In the genomic region with DNA sequence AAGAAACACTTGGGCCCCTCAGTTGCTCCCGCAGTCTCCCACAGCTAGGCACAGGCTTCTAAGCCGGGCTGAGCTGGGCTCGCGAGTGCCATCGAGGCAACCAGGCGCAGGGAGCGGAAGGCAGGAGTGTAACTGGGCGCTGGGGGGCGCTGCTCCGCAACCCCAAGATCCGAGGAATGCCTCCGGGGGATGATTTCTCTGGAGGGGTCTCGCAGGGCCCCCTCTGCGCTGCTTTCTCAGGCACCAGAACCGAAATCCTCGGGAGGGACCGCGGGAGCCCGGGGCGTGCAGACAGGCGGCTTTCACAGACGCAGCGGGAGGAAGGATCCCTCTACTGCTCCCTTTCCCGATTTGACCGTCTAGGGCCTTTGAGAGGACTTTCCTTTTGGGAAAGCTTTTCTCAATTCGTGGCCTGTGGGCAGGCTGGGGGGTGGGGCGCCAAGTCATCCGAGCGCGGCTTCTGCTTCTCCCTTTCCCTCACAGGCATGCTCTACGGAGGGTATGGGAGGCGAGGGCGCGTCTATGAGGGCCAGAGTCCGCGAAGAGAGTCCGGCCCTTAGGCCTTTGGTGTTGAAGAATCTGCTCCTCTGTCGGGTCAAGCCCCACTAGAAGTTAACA, we compare ENCODE assay signal across 19 cellular contexts. TPM values are rescaled to one million over a fixed set of nuclear protein-coding genes. Genes with fewer than 3 reads are reported as not detected.
DNase-seq lines count a peak whose midpoint lies in the region; ATAC-seq, FAIRE-seq and TF ChIP-seq lines count a peak whose summit lies in the region.
"Had no signal": no experiment of that assay in that cellular context is flagged by ENCODE, and none has a peak within 500 bp of the region (broad histone marks: within the 10 kb centered on the region; RNA-seq: fewer than 3 reads in every experiment).

No MANE protein-coding gene starts in this region.

- TF ChIP-seq CTCF in GM23338 (conservative IDR thresholded peaks at IDR 0.05; ENCODE audit: low read depth in 2 of 2) (peak; percentile 70 to 72), H1 (IDR thresholded peaks at IDR 0.05; ENCODE audit: control extremely low read depth in 1 of 3, insufficient read depth in 1 of 3, low read depth in 1 of 3, low read length in 3 of 3) (peak in 2 of 3 experiments; percentile 75 to 84; a peak in 3 of 4 replicates), left lung (IDR thresholded peaks at IDR 0.05) (no peak), RWPE1 (conservative IDR thresholded peaks at IDR 0.05; ENCODE audit: low read depth) (no peak)

- peak overlapping the region; percentile 58 for H3K4me3 ChIP-seq in GM23338
- H3K4me3 ChIP-seq in H1 (ENCODE audit: extremely low read depth in 1 of 4, insufficient read depth in 2 of 4, low read depth in 3 of 4, low read length in 4 of 4), result peak overlapping the region in 1 of 4 experiments; percentile 52; a peak in 2 of 8 replicates
- peak overlapping the region in 1 of 2 donors; percentile 34 for H3K4me3 ChIP-seq in left lung
- H3K4me3 ChIP-seq: BLaER1 had no signal

- peaks cover 97% of the 10 kb centered on the region for H3K27me3 Mint-ChIP-seq in GM23338 (ENCODE audit: insufficient read depth, low read depth, poor library complexity)
- H3K27me3 Mint-ChIP-seq in stimulated activated naive B cell treated with anti-CD40 and anti-IgM and Interleukin-4, amounts not matched to agents 10 μg/mL and 1 μg/mL and 100 μg/mL, for 72 hours, result peaks cover 76 to 96% of the 10 kb centered on the region in 2 donors

- H4K8ac ChIP-seq in H1 (ENCODE audit: extremely low read depth, insufficient read depth, low read length), result no peak overlapping the region

- peaks cover 27% of the 10 kb centered on the region for H3K4me1 Mint-ChIP-seq in GM23338
- peaks cover 11 to 20% of the 10 kb centered on the region in 2 donors for H3K4me1 Mint-ChIP-seq in stimulated activated naive B cell treated with anti-CD40 and anti-IgM and Interleukin-4, amounts not matched to agents 10 μg/mL and 1 μg/mL and 100 μg/mL, for 72 hours

- H3K4me1 ChIP-seq in GM23338 (ENCODE audit: insufficient read depth) (peaks cover 37% of the 10 kb centered on the region), H1 (replicated peaks in 1 of 4; ENCODE audit: control insufficient read depth in 3 of 4, insufficient read depth in 4 of 4, low read length in 3 of 4) (peaks cover 0 to 13% (median 11%) of the 10 kb centered on the region in 4 experiments; a peak in 6 of 7 replicates), left lung (peaks cover 6 to 14% of the 10 kb centered on the region in 2 donors)
- H3K4me1 ChIP-seq: BLaER1 had no signal

- H3K79me2 ChIP-seq in GM23338 (replicated peaks; ENCODE audit: insufficient read depth) (no peaks in the 10 kb centered on the region), H1 (ENCODE audit: control insufficient read depth in 1 of 2, insufficient read depth in 2 of 2, low read length in 2 of 2) (no peaks in the 10 kb centered on the region)

- H3K4ac ChIP-seq in H1 (replicated peaks; ENCODE audit: insufficient read length, low read depth, low read length), result no peak overlapping the region

- H3K9me3 ChIP-seq in H1 (ENCODE audit: insufficient read depth in 2 of 2, low read depth in 1 of 2, low read length in 1 of 2) (no peaks in the 10 kb centered on the region), left lung (no peaks in the 10 kb centered on the region)

- CTCF ChIA-PET in H1 (lab: Charles Lee; ENCODE audit: partially characterized antibody) (interaction anchor here (0.7 to 11.9 kb wide), 67 partner anchors 9 to 1067 kb away, joined by 3 to 395 read pairs (median 5); partner anchors contain the start of genes NKX2-8 and PAX9), RWPE1 (lab: Yijun Ruan, JAX) (interaction anchor here (0.6 to 1.7 kb wide), 6 partner anchors 10 to 674 kb away, joined by 3 to 7 read pairs (median 4); no protein-coding TSS in a partner anchor)

- no peak overlapping the region for H3K14ac ChIP-seq in H1 (ENCODE audit: insufficient read length)

- no peak overlapping the region for H2BK15ac ChIP-seq in H1 (ENCODE audit: low read length)

- WGBS in H1 (ENCODE audit: extremely low coverage in 1 of 2, insufficient coverage in 1 of 2, insufficient read length in 1 of 2, insufficient replicate concordance in 2 of 2, low coverage in 1 of 2, low lambda C conversion rate in 2 of 2, missing lambda C conversion rate in 1 of 2), 2 experiments, result 11% methylated on average over 38 of the region's 38 CpGs; no CpG with 5 or more reads in 1 of the 2 experiments

- peaks cover 6% of the 10 kb centered on the region for H3K9me3 Mint-ChIP-seq in GM23338
- H3K9me3 Mint-ChIP-seq in stimulated activated naive B cell treated with anti-CD40 and anti-IgM and Interleukin-4, amounts not matched to agents 10 μg/mL and 1 μg/mL and 100 μg/mL, for 72 hours, result peaks cover 8 to 15% of the 10 kb centered on the region in 2 donors

- no peak for TF ChIP-seq POLR2A in H1 (IDR thresholded peaks at IDR 0.05; ENCODE audit: control extremely low read depth in 1 of 2, low read depth in 2 of 2, low read length in 2 of 2)

- H3K27ac ChIP-seq in GM23338 (ENCODE audit: low read depth), result no peak overlapping the region
- no peak overlapping the region for H3K27ac ChIP-seq in H1 (ENCODE audit: low read depth, low read length)
- H3K27ac ChIP-seq in left lung, result peak overlapping the region; percentile 46 to 94
- H3K27ac ChIP-seq in RWPE1, result no peak overlapping the region
- H3K27ac ChIP-seq: BLaER1 had no signal

- ATAC-seq in GM23338 (peak; percentile 12), left lung (peak; percentile 11)
- no peak for ATAC-seq in stimulated activated naive B cell treated with anti-CD40 and anti-IgM and Interleukin-4, amounts not matched to agents 10 μg/mL and 1 μg/mL and 100 μg/mL, for 72 hours (replicated peaks)

- H4K20me1 ChIP-seq in GM23338 (replicated peaks; ENCODE audit: insufficient read depth) (peaks cover 19% of the 10 kb centered on the region), H1 (replicated peaks in 1 of 2; ENCODE audit: control insufficient read depth in 1 of 2, insufficient read depth in 2 of 2, low read length in 2 of 2) (peaks cover 25 to 27% of the 10 kb centered on the region in 2 experiments)
- H4K20me1 ChIP-seq: BLaER1 had no signal

- H2BK5ac ChIP-seq in H1 (ENCODE audit: low read depth, low read length), result no peak overlapping the region

- no peak overlapping the region for H3K56ac ChIP-seq in H1 (replicated peaks; ENCODE audit: insufficient read length, low read depth, low read length)

- H3K36me3 Mint-ChIP-seq in GM23338 (ENCODE audit: low read depth), result no peaks in the 10 kb centered on the region; the same call in 2 of the 3 replicates
- peaks cover 0 to 5% of the 10 kb centered on the region in 2 donors for H3K36me3 Mint-ChIP-seq in stimulated activated naive B cell treated with anti-CD40 and anti-IgM and Interleukin-4, amounts not matched to agents 10 μg/mL and 1 μg/mL and 100 μg/mL, for 72 hours

- no peak for TF ChIP-seq EP300 in H1 (IDR thresholded peaks at IDR 0.05; ENCODE audit: borderline replicate concordance in 1 of 2, low read depth in 2 of 2, low read length in 2 of 2)

- no peak overlapping the region for H3K18ac ChIP-seq in H1 (ENCODE audit: extremely low read depth, low read length)

- H2BK20ac ChIP-seq in H1 (ENCODE audit: low read length), result no peak overlapping the region

- no peak overlapping the region for H3K23ac ChIP-seq in H1 (ENCODE audit: insufficient read length)

- DNase-seq in GM23338 (ENCODE audit: low spot score), result peak; percentile 87
- peak in 1 of 2 experiments; percentile 84 for DNase-seq in H1 (ENCODE audit: low read depth in 1 of 2, low spot score in 2 of 2)
- peak; percentile 39 to 79 for DNase-seq in left lung
- DNase-seq in stimulated activated naive B cell treated with anti-CD40 and anti-IgM and Interleukin-4, amounts not matched to agents 10 μg/mL and 1 μg/mL and 100 μg/mL, for 72 hours, result no peak
- no peak for DNase-seq in activated CD8-positive, alpha-beta memory T cell treated with anti-CD3 and anti-CD28 coated beads, Interleukin-2, amount 50 U/mL, for 4 hours
- DNase-seq in RWPE1 (ENCODE audit: low spot score), result no peak
- DNase-seq in mesenteric fat pad (ENCODE audit: low spot score), result no peak
- DNase-seq: activated CD4-positive, alpha-beta T cell treated with anti-CD3 and anti-CD28 coated beads, Interleukin-2, amount 10 ng/mL, durations not matched to agents 7 days and 5 days; activated naive CD4-positive, alpha-beta T cell treated with anti-CD3 and anti-CD28 coated beads for 36 hours; activated T-cell treated with anti-CD3 and anti-CD28 coated beads, Interleukin-2, amount 50 U/mL, for 1 hour; aorta; Kasumi-1; kidney glomerular epithelial cell; NCI-H1105 treated with DMSO at 0.1 percent for 48 hours; NCI-H774 had no signal

- H3K27me3 ChIP-seq in GM23338 (ENCODE audit: insufficient read depth), result peaks cover 100% of the 10 kb centered on the region
- peaks cover 72 to 99% (median 94%) of the 10 kb centered on the region in 4 experiments for H3K27me3 ChIP-seq in H1 (replicated peaks in 1 of 4; ENCODE audit: control insufficient read depth in 3 of 4, extremely low read depth in 1 of 4, insufficient read depth in 3 of 4, low read length in 3 of 4)
- H3K27me3 ChIP-seq in left lung, result peaks cover 69 to 98% of the 10 kb centered on the region in 2 donors
- H3K27me3 ChIP-seq: BLaER1 had no signal

- peaks cover 10% of the 10 kb centered on the region; the same call in 1 of the 2 replicates for H3K23me2 ChIP-seq in H1 (ENCODE audit: low read depth, low read length)

- no peaks in the 10 kb centered on the region for H3K36me3 ChIP-seq in GM23338 (ENCODE audit: insufficient read depth)
- H3K36me3 ChIP-seq in H1 (ENCODE audit: control insufficient read depth in 2 of 4, insufficient read depth in 4 of 4, low read length in 3 of 4), result peaks cover 0 to 5% (median 0%) of the 10 kb centered on the region in 4 experiments; a peak in 1 of 8 replicates
- no peaks in the 10 kb centered on the region for H3K36me3 ChIP-seq in left lung
- H3K36me3 ChIP-seq: BLaER1 had no signal

- POLR2A ChIA-PET in H1 (lab: Charles Lee; ENCODE audit: partially characterized antibody) (interaction anchor here (0.5 to 1.7 kb wide), 4 partner anchors 32 to 137 kb away, joined by 3 to 5 read pairs (median 4); no protein-coding TSS in a partner anchor), RWPE1 (lab: Yijun Ruan, JAX; ENCODE audit: low non-redundant PET) (no interaction called here)

- H3K27ac Mint-ChIP-seq in GM23338, result no peak overlapping the region
- peak overlapping the region; percentile 31 for H3K27ac Mint-ChIP-seq in stimulated activated naive B cell treated with anti-CD40 and anti-IgM and Interleukin-4, amounts not matched to agents 10 μg/mL and 1 μg/mL and 100 μg/mL, for 72 hours
- H3K27ac Mint-ChIP-seq: activated CD4-positive, alpha-beta T cell treated with anti-CD3 and anti-CD28 coated beads, Interleukin-2, amount 10 ng/mL, durations not matched to agents 7 days and 5 days; activated naive CD4-positive, alpha-beta T cell treated with anti-CD3 and anti-CD28 coated beads for 36 hours had no signal

- peaks cover 15% of the 10 kb centered on the region; the same call in 1 of the 2 replicates for H3F3A ChIP-seq in GM23338 (replicated peaks; ENCODE audit: low read depth)

- no peaks in the 10 kb centered on the region for H3K79me1 ChIP-seq in H1 (ENCODE audit: low read depth, low read length)

- no peak overlapping the region for H4K91ac ChIP-seq in H1 (replicated peaks; ENCODE audit: insufficient read length, low read length)

- no peak overlapping the region for H4K5ac ChIP-seq in H1 (ENCODE audit: insufficient read length, low read depth, low read length)

- H2BK120ac ChIP-seq in H1 (replicated peaks; ENCODE audit: low read depth, low read length), result no peak overlapping the region

- peak; percentile 35 to 47; a peak in 3 of 4 replicates for TF ChIP-seq RAD21 in H1 (IDR thresholded peaks at IDR 0.05 in 1 of 2, conservative IDR thresholded peaks at IDR 0.05 in 1 of 2; ENCODE audit: low read depth in 2 of 2, low read length in 2 of 2)

- intact Hi-C loops in left lung (cut with DNase I), result no loop called here

- H2AFZ ChIP-seq in GM23338 (no peak overlapping the region), H1 (ENCODE audit: low read length) (no peak overlapping the region)

- H3K9me2 ChIP-seq in GM23338 (ENCODE audit: insufficient read depth), result no peaks in the 10 kb centered on the region

- H3K9ac ChIP-seq in H1 (replicated peaks in 1 of 4; ENCODE audit: extremely low read depth in 1 of 4, low read depth in 3 of 4, low read length in 3 of 4), result no peak overlapping the region
- H3K9ac ChIP-seq: BLaER1 had no signal

- H3K4me2 ChIP-seq in GM23338 (peak overlapping the region; percentile 80), H1 (ENCODE audit: insufficient read depth in 1 of 2, low read depth in 2 of 2, low read length in 2 of 2) (peak overlapping the region; percentile 66 to 67; a peak in 3 of 4 replicates)
- H3K4me2 ChIP-seq: BLaER1 had no signal

- peak overlapping the region; percentile 61; the same call in 1 of the 3 replicates for H3K4me3 Mint-ChIP-seq in GM23338
- H3K4me3 Mint-ChIP-seq in stimulated activated naive B cell treated with anti-CD40 and anti-IgM and Interleukin-4, amounts not matched to agents 10 μg/mL and 1 μg/mL and 100 μg/mL, for 72 hours, result no peak overlapping the region
- H3K4me3 Mint-ChIP-seq: activated CD4-positive, alpha-beta T cell treated with anti-CD3 and anti-CD28 coated beads, Interleukin-2, amount 10 ng/mL, durations not matched to agents 7 days and 5 days; activated naive CD4-positive, alpha-beta T cell treated with anti-CD3 and anti-CD28 coated beads for 36 hours had no signal

- FAIRE-seq in H1 (lab: Jason Lieb, UNC), result no peak
- FAIRE-seq: D721Med, RCC 7860, TTC549 had no signal

- H2BK12ac ChIP-seq in H1 (ENCODE audit: low read depth, low read length), result no peak overlapping the region

- no peak overlapping the region for H2AK5ac ChIP-seq in H1 (ENCODE audit: low read depth, low read length)

RNA-seq across cellular contexts. Expression of gene NKX2-1, which starts 4.3 kb away (rescaled TPM):
- not detected in 2 replicates for total RNA-seq in GM23338 (2014; rRNA removed; shearing (Covaris generic))
- polyA plus RNA-seq in GM23338 (2016; fragmentation: Nextera tagmentation; extraction: Ambion mirVana), result not detected in 2 replicates
- total RNA-seq in H1 (2021; fragmentation: NEBNext Ultra II Directional; extraction: Animal tissue kit (Norgen Biotek cat#: 25700)), result not detected in 2 replicates
- not detected in 2 replicates for polyA plus RNA-seq in H1 (2011; rRNA removed)
- polyA plus RNA-seq in H1 (2011; cell fraction: cytosol; rRNA removed), result not detected
- not detected for polyA plus RNA-seq in H1 (2011; cell fraction: nucleus; rRNA removed)
- polyA plus RNA-seq in H1 (2012, experiment 1 of 2), result not detected in 4 replicates
- not detected for polyA plus RNA-seq in H1 (2012, experiment 2 of 2)
- polyA plus RNA-seq in H1 (2013, experiment 1 of 2), result not detected
- not detected for polyA plus RNA-seq in H1 (2013, experiment 2 of 2)
- not detected in 2 replicates for polyA minus RNA-seq in H1 (2011; rRNA and poly(A)+ RNA removed)
- not detected for polyA minus RNA-seq in H1 (2011; cell fraction: cytosol; rRNA and poly(A)+ RNA removed)
- polyA minus RNA-seq in H1 (2011; cell fraction: nucleus; rRNA and poly(A)+ RNA removed), result not detected
- total RNA-seq in left lung, result 100 to 1,000 TPM; 133 to 251 TPM
- not detected for total RNA-seq in mesenteric fat pad
- total RNA-seq: activated CD4-positive, alpha-beta T cell treated with anti-CD3 and anti-CD28 coated beads, Interleukin-2, amount 10 ng/mL, durations not matched to agents 7 days and 5 days; activated naive CD4-positive, alpha-beta T cell treated with anti-CD3 and anti-CD28 coated beads for 36 hours; aorta had no signal

RNA-seq across cellular contexts. Expression of gene NKX2-8, which starts 58.1 kb away (rescaled TPM):
- 0.83 TPM in 1 of 2 replicates, not detected in the other for total RNA-seq in GM23338 (2014; rRNA removed; shearing (Covaris generic))
- polyA plus RNA-seq in GM23338 (2016; fragmentation: Nextera tagmentation; extraction: Ambion mirVana) (not detected in 2 replicates), H1 (2011; rRNA removed) (not detected in 2 replicates)
- not detected in 2 replicates for total RNA-seq in H1 (2021; fragmentation: NEBNext Ultra II Directional; extraction: Animal tissue kit (Norgen Biotek cat#: 25700))
- polyA plus RNA-seq in H1 (2011; cell fraction: cytosol; rRNA removed), result not detected
- not detected for polyA plus RNA-seq in H1 (2011; cell fraction: nucleus; rRNA removed)
- not detected in 4 replicates for polyA plus RNA-seq in H1 (2012, experiment 1 of 2)
- not detected for polyA plus RNA-seq in H1 (2012, experiment 2 of 2)
- 0.12 TPM for polyA plus RNA-seq in H1 (2013, experiment 1 of 2)
- 0.13 TPM for polyA plus RNA-seq in H1 (2013, experiment 2 of 2)
- polyA minus RNA-seq in H1 (2011; rRNA and poly(A)+ RNA removed), result not detected in 2 replicates
- polyA minus RNA-seq in H1 (2011; cell fraction: cytosol; rRNA and poly(A)+ RNA removed), result not detected
- polyA minus RNA-seq in H1 (2011; cell fraction: nucleus; rRNA and poly(A)+ RNA removed), result not detected
- total RNA-seq in left lung (1 to 10 TPM in 1 of 2 donors, under 1 TPM in 1; 0.73 to 1.6 TPM), mesenteric fat pad (not detected)
- total RNA-seq: activated CD4-positive, alpha-beta T cell treated with anti-CD3 and anti-CD28 coated beads, Interleukin-2, amount 10 ng/mL, durations not matched to agents 7 days and 5 days; activated naive CD4-positive, alpha-beta T cell treated with anti-CD3 and anti-CD28 coated beads for 36 hours; aorta had no signal
- polyA plus RNA-seq: aorta had no signal

Comparison
In these comparisons a context has a peak if more than half of its experiments do, and no peak if none do; other contexts are left out.
1. ATAC-seq: peak in GM23338 (single experiment) and left lung (single experiment); none in stimulated activated naive B cell treated with anti-CD40 and anti-IgM and Interleukin-4, amounts not matched to agents 10 μg/mL and 1 μg/mL and 100 μg/mL, for 72 hours (0 of 2).
2. DNase-seq: peak in GM23338 (single experiment) and left lung (2 of 2); none in stimulated activated naive B cell treated with anti-CD40 and anti-IgM and Interleukin-4, amounts not matched to agents 10 μg/mL and 1 μg/mL and 100 μg/mL, for 72 hours (single experiment), activated CD8-positive, alpha-beta memory T cell treated with anti-CD3 and anti-CD28 coated beads, Interleukin-2, amount 50 U/mL, for 4 hours (single experiment), RWPE1 (single experiment) and mesenteric fat pad (single experiment).
3. H3K27ac ChIP-seq: peak in left lung (2 of 2); none in GM23338 (single experiment), H1 (single experiment) and RWPE1 (single experiment).
4. CTCF ChIP-seq: peak in GM23338 (2 of 2) and H1 (2 of 3); none in left lung (0 of 2) and RWPE1 (single experiment).
5. RNA of gene NKX2-1, which starts 4.3 kb away (total RNA-seq): 133 to 251 TPM in left lung; not detected in H1, not detected in GM23338 and not detected in mesenteric fat pad (single experiment); every median in the first group is over 100 times any median in the second.